ENCODE assay signal across 1 cellular context in genomic region chr1:99749948-99750347, GRCh38.
A peak's percentile ranks its signal among the peaks of the same experiment; 100 is the strongest.
TF ChIP-seq lines count a peak whose summit lies in the region.

No MANE protein-coding gene starts in this region.

TF ChIP-seq in GM12878, 131 proteins besides CTCF, POLR2A, EP300 and RAD21 (continued from another document and continues in another):
- TF ChIP-seq BMI1 (IDR thresholded peaks at IDR 0.05; ENCODE audit: borderline replicate concordance) (no peak), ELK1 (IDR thresholded peaks at IDR 0.05; ENCODE audit: low read depth, low read length) (no peak), ATF7 (IDR thresholded peaks at IDR 0.05; ENCODE audit: low read depth) (peak; percentile 41; the same call in 1 of the 2 replicates), SREBF2 (IDR thresholded peaks at IDR 0.05; ENCODE audit: low read length) (no peak), STAT1 (conservative IDR thresholded peaks at IDR 0.05) (no peak), EED (IDR thresholded peaks at IDR 0.05; ENCODE audit: low read depth) (peak; percentile 50; the same call in 1 of the 2 replicates), RAD51 (IDR thresholded peaks at IDR 0.05) (no peak), WRNIP1 (IDR thresholded peaks at IDR 0.05; ENCODE audit: borderline replicate concordance, low read depth, low read length) (no peak), MYC (IDR thresholded peaks at IDR 0.05; ENCODE audit: insufficient read depth, insufficient read length, insufficient replicate concordance, low read length, severe bottlenecking) (no peak), ZNF24 (IDR thresholded peaks at IDR 0.05) (no peak), SMC3 (IDR thresholded peaks at IDR 0.05; ENCODE audit: borderline replicate concordance, low read length) (no peak), PBX3 (IDR thresholded peaks at IDR 0.05; ENCODE audit: insufficient replicate concordance, low read depth, low read length) (no peak), HDAC6 (IDR thresholded peaks at IDR 0.05; ENCODE audit: unreplicated experiment) (no peak), CHD1 (IDR thresholded peaks at IDR 0.05; ENCODE audit: low read depth, low read length) (no peak), NFXL1 (IDR thresholded peaks at IDR 0.05; ENCODE audit: borderline replicate concordance) (no peak), CREM (IDR thresholded peaks at IDR 0.05; ENCODE audit: low read depth) (no peak), E4F1 (IDR thresholded peaks at IDR 0.05; ENCODE audit: borderline replicate concordance, partially characterized antibody) (no peak), BCL11A (IDR thresholded peaks at IDR 0.05; ENCODE audit: low read depth, low read length) (peak; percentile 30; the same call in 1 of the 2 replicates), YY1 (IDR thresholded peaks at IDR 0.05; ENCODE audit: low read depth, low read length) (no peak), BACH1 (IDR thresholded peaks at IDR 0.05; ENCODE audit: borderline replicate concordance) (peak; percentile 29; the same call in 1 of the 2 replicates), STAT3 (IDR thresholded peaks at IDR 0.05; ENCODE audit: low read depth, low read length) (no peak), EGR1 (IDR thresholded peaks at IDR 0.05; ENCODE audit: borderline replicate concordance in 1 of 2, low read depth in 2 of 2, low read length in 2 of 2) (no peak), PRDM15 (CRISPR knock-in tag; IDR thresholded peaks at IDR 0.05) (no peak), BCL3 (IDR thresholded peaks at IDR 0.05; ENCODE audit: borderline replicate concordance, insufficient read depth, low read depth, low read length, poor library complexity, severe bottlenecking) (no peak), RELA (IDR thresholded peaks at IDR 0.05; ENCODE audit: borderline replicate concordance, partially characterized antibody) (no peak), MEF2A (IDR thresholded peaks at IDR 0.05; ENCODE audit: insufficient read depth, low read depth, low read length) (no peak), IKZF1 (conservative IDR thresholded peaks at IDR 0.05) (peak; percentile 84), SMAD1 (IDR thresholded peaks at IDR 0.05; ENCODE audit: low read depth, partially characterized antibody) (no peak), SUZ12 (IDR thresholded peaks at IDR 0.05; ENCODE audit: unreplicated experiment) (no peak), MLLT1 (IDR thresholded peaks at IDR 0.05) (peak; percentile 60; the same call in 1 of the 2 replicates), PKNOX1 (IDR thresholded peaks at IDR 0.05) (peak; percentile 72; the same call in 1 of the 2 replicates), ESRRA (IDR thresholded peaks at IDR 0.05; ENCODE audit: low read length) (no peak), YBX1 (IDR thresholded peaks at IDR 0.05) (no peak), HSF1 (IDR thresholded peaks at IDR 0.05; ENCODE audit: low read depth, low read length) (no peak), NR2C2 (IDR thresholded peaks at IDR 0.05; ENCODE audit: borderline replicate concordance, control insufficient read depth, insufficient read length, low read depth) (no peak), CUX1 (IDR thresholded peaks at IDR 0.05; ENCODE audit: insufficient replicate concordance, low read depth, low read length) (no peak), NRF1 (conservative IDR thresholded peaks at IDR 0.05; ENCODE audit: low read depth, low read length) (no peak), IRF5 (IDR thresholded peaks at IDR 0.05; ENCODE audit: borderline replicate concordance) (no peak)
